In the genomic region with DNA sequence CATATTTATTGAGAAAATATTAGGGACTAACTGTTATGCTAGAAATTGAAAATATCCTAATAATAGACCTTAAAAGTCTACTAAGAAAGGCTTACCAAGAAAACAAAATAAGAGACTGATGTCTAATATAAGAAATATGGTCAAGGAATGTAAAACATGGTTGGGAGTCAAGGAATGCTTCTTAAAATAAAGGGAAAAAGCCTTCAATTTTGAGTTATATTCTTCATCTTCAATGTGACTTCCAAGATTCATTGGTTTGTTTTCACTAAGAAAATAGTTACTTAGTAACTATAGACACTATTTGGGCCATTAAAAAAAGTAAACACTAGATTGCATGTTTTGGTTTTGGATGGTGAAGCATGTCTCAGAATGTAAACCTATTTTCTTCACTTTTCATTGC, we compare ENCODE assay signal across 16 cellular contexts.
"Had no signal": no experiment of that assay in that cellular context is flagged by ENCODE, and none has a peak within 500 bp of the region (broad histone marks: within the 10 kb centered on the region; RNA-seq: fewer than 3 reads in every experiment).

No MANE protein-coding gene starts in this region.

- H3K4me3 ChIP-seq: coronary artery, gastrocnemius medialis, neural progenitor cell, ovary, right lobe of liver had no signal

- H3K4me2 ChIP-seq: neural progenitor cell had no signal

- H3K27ac ChIP-seq: brain microvascular endothelial cell, gastrocnemius medialis, neural progenitor cell, ovary, right lobe of liver had no signal

- H3K27me3 ChIP-seq: brain microvascular endothelial cell, gastrocnemius medialis, neural progenitor cell, ovary, right lobe of liver had no signal

- H2AFZ ChIP-seq: neural progenitor cell had no signal

- H3K4me1 ChIP-seq: gastrocnemius medialis, neural progenitor cell, right lobe of liver had no signal

- DNase-seq: activated B cell treated with CpG ODN at 0.5 μM for 24 hours; activated CD8-positive, alpha-beta T cell treated with anti-CD3 and anti-CD28 coated beads for 36 hours; activated naive CD4-positive, alpha-beta T cell treated with Interleukin-2 at 50 U/mL for 16 hours; activated naive CD8-positive, alpha-beta T cell treated with anti-CD3 and anti-CD28 coated beads, Interleukin-2, amount 10 ng/mL, durations not matched to agents 7 days and 5 days; activated T-cell treated with anti-CD3 and anti-CD28 coated beads, Interleukin-2, amount 50 U/mL, for 1 hour; gastrocnemius medialis; head of caudate nucleus; naive B cell; ovary; right lobe of liver; stimulated activated CD4-positive, alpha-beta T cell treated with anti-CD3 and anti-CD28 coated beads, Interleukin-4, amount 100 ng/mL, for 4 hours had no signal

- H3K9ac ChIP-seq: neural progenitor cell had no signal

- H3K36me3 ChIP-seq: brain microvascular endothelial cell, gastrocnemius medialis, neural progenitor cell, ovary, right lobe of liver had no signal

- H3K9me3 ChIP-seq: gastrocnemius medialis, ovary, right lobe of liver had no signal

- ATAC-seq: activated CD8-positive, alpha-beta T cell treated with anti-CD3 and anti-CD28 coated beads for 36 hours; esophagus mucosa; gastrocnemius medialis; right lobe of liver; stimulated activated memory B cell treated with anti-CD40 and anti-IgM and Interleukin-4, amounts not matched to agents 10 μg/mL and 1 μg/mL and 100 μg/mL, for 72 hours had no signal
